ENCODE assay signal across 28 cellular contexts in genomic region chr11:12778506-12778905, GRCh38.
DNase-seq lines count a peak whose midpoint lies in the region; TF ChIP-seq lines count a peak whose summit lies in the region.
"Had no signal": no experiment of that assay in that cellular context is flagged by ENCODE, and none has a peak within 500 bp of the region (broad histone marks: within the 10 kb centered on the region; RNA-seq: fewer than 3 reads in every experiment).

No MANE protein-coding gene starts in this region.

- no peaks in the 10 kb centered on the region for H3K9me3 ChIP-seq in breast epithelium
- no peaks in the 10 kb centered on the region for H3K9me3 ChIP-seq in hepatocyte (ENCODE audit: low read depth)
- no peaks in the 10 kb centered on the region for H3K9me3 ChIP-seq in sigmoid colon
- no peaks in the 10 kb centered on the region for H3K9me3 ChIP-seq in left ventricle myocardium inferior (replicated peaks)
- H3K9me3 ChIP-seq: pancreas, right lobe of liver, thoracic aorta had no signal

- H3K79me2 ChIP-seq in hepatocyte, result peaks cover 94% of the 10 kb centered on the region

- H2AFZ ChIP-seq in hepatocyte, result no peak overlapping the region

- H4K20me1 ChIP-seq in hepatocyte (ENCODE audit: insufficient read depth, poor library complexity, severe bottlenecking), result no peaks in the 10 kb centered on the region

- intact Hi-C loops in MCF 10A (cut with micrococcal nuclease) (no loop called here), breast epithelium (cut with DNase I; ENCODE audit: low total_unique reads) (no loop called here), sigmoid colon (cut with DNase I) (no loop called here), left ventricle myocardium inferior (cut with micrococcal nuclease) (no loop called here)

- peak overlapping the region; percentile 90 for H3K27ac Mint-ChIP-seq in MCF 10A (ENCODE audit: low read depth, unreplicated experiment)
- H3K27ac Mint-ChIP-seq: activated B cell treated with CpG ODN at 0.5 μM for 24 hours; activated naive CD8-positive, alpha-beta T cell; activated T-helper 2 cell treated with anti-CD3 and anti-CD28 coated beads, Interferon-gamma antibody, Interleukin-2, Interleukin-4, amounts not matched to agents 10 μg/mL and 5 μg/mL and 100 μg/mL, durations not matched to agents 14 hours and 24 hours and 36 hours; naive thymus-derived CD8-positive, alpha-beta T cell; stimulated activated effector memory CD8-positive, alpha-beta T cell treated with anti-CD3 and anti-CD28 coated beads, Interleukin-12 subunit alpha, Interleukin-12 subunit beta, amount 100 ng/mL, for 72 hours had no signal

- POLR2A ChIA-PET in MCF 10A (lab: Yijun Ruan, JAX), result interaction anchor here (2.1 to 3.9 kb wide), 2 partner anchors 10 to 101 kb away, joined by 13 to 15 read pairs; no protein-coding TSS in a partner anchor

- H3K4me3 ChIP-seq in breast epithelium, result no peak overlapping the region
- no peak overlapping the region for H3K4me3 ChIP-seq in hepatocyte
- H3K4me3 ChIP-seq in sigmoid colon, result no peak overlapping the region
- H3K4me3 ChIP-seq in left ventricle myocardium inferior, result no peak overlapping the region
- H3K4me3 ChIP-seq: pancreas, right lobe of liver, SK-N-MC, thoracic aorta had no signal

- TF ChIP-seq CTCF in MCF 10A (IDR thresholded peaks at IDR 0.05; ENCODE audit: unreplicated experiment) (no peak), breast epithelium (IDR thresholded peaks at IDR 0.05) (no peak), hepatocyte (IDR thresholded peaks at IDR 0.05; ENCODE audit: poor library complexity) (no peak), sigmoid colon (IDR thresholded peaks at IDR 0.05) (no peak), left ventricle myocardium inferior (IDR thresholded peaks at IDR 0.05; ENCODE audit: borderline replicate concordance) (no peak)

- peaks cover 39% of the 10 kb centered on the region for H3K4me1 Mint-ChIP-seq in MCF 10A (ENCODE audit: insufficient read depth, unreplicated experiment)
- H3K4me1 Mint-ChIP-seq: activated B cell treated with CpG ODN at 0.5 μM for 24 hours; naive thymus-derived CD8-positive, alpha-beta T cell; stimulated activated effector memory CD8-positive, alpha-beta T cell treated with anti-CD3 and anti-CD28 coated beads, Interleukin-12 subunit alpha, Interleukin-12 subunit beta, amount 100 ng/mL, for 72 hours had no signal

- H3K4me2 ChIP-seq in hepatocyte, result no peak overlapping the region

- no peaks in the 10 kb centered on the region for H3K4me1 ChIP-seq in breast epithelium
- H3K4me1 ChIP-seq in hepatocyte (ENCODE audit: insufficient read depth), result peaks cover 15% of the 10 kb centered on the region
- peaks cover 0 to 47% (median 33%) of the 10 kb centered on the region in 4 donors for H3K4me1 ChIP-seq in sigmoid colon
- H3K4me1 ChIP-seq in left ventricle myocardium inferior, result peaks cover 35% of the 10 kb centered on the region

- H3K9me3 Mint-ChIP-seq in MCF 10A (ENCODE audit: unreplicated experiment), result no peaks in the 10 kb centered on the region
- H3K9me3 Mint-ChIP-seq: activated B cell treated with CpG ODN at 0.5 μM for 24 hours; activated T-helper 2 cell treated with anti-CD3 and anti-CD28 coated beads, Interferon-gamma antibody, Interleukin-2, Interleukin-4, amounts not matched to agents 10 μg/mL and 5 μg/mL and 100 μg/mL, durations not matched to agents 14 hours and 24 hours and 36 hours; naive thymus-derived CD8-positive, alpha-beta T cell; stimulated activated effector memory CD8-positive, alpha-beta T cell treated with anti-CD3 and anti-CD28 coated beads, Interleukin-12 subunit alpha, Interleukin-12 subunit beta, amount 100 ng/mL, for 72 hours had no signal

- no peaks in the 10 kb centered on the region for H3K9me2 ChIP-seq in hepatocyte (replicated peaks; ENCODE audit: insufficient read depth)

- H3K36me3 ChIP-seq in breast epithelium (no peaks in the 10 kb centered on the region), hepatocyte (replicated peaks; ENCODE audit: insufficient read depth, low read depth) (no peaks in the 10 kb centered on the region), sigmoid colon (no peaks in the 10 kb centered on the region), left ventricle myocardium inferior (no peaks in the 10 kb centered on the region)
- H3K36me3 ChIP-seq: pancreas, right lobe of liver, thoracic aorta had no signal

- CTCF ChIA-PET in MCF 10A (lab: Yijun Ruan, JAX), result interaction anchor here (0.6 to 1.7 kb wide), 4 partner anchors 8 to 374 kb away, joined by 3 to 4 read pairs (median 4); no protein-coding TSS in a partner anchor

- TF ChIP-seq POLR2A in breast epithelium (IDR thresholded peaks at IDR 0.05), result no peak
- TF ChIP-seq POLR2A in sigmoid colon (IDR thresholded peaks at IDR 0.05), result no peak

- no peaks in the 10 kb centered on the region for H3K27me3 ChIP-seq in breast epithelium
- no peaks in the 10 kb centered on the region for H3K27me3 ChIP-seq in hepatocyte
- no peaks in the 10 kb centered on the region for H3K27me3 ChIP-seq in sigmoid colon
- H3K27me3 ChIP-seq in left ventricle myocardium inferior (ENCODE audit: low read depth), result no peaks in the 10 kb centered on the region
- H3K27me3 ChIP-seq: pancreas, right lobe of liver had no signal

- no peak overlapping the region for H3K4me3 Mint-ChIP-seq in MCF 10A (ENCODE audit: unreplicated experiment)
- H3K4me3 Mint-ChIP-seq: activated B cell treated with CpG ODN at 0.5 μM for 24 hours; activated naive CD8-positive, alpha-beta T cell; naive thymus-derived CD8-positive, alpha-beta T cell; stimulated activated effector memory CD8-positive, alpha-beta T cell treated with anti-CD3 and anti-CD28 coated beads, Interleukin-12 subunit alpha, Interleukin-12 subunit beta, amount 100 ng/mL, for 72 hours had no signal

- no peaks in the 10 kb centered on the region for H3K27me3 Mint-ChIP-seq in MCF 10A (ENCODE audit: insufficient read depth, unreplicated experiment)

- DNase-seq in MCF 10A (ENCODE audit: unreplicated experiment) (no peak), breast epithelium (ENCODE audit: low spot score in 2 of 2) (no peak), hepatocyte (ENCODE audit: low spot score) (no peak), sigmoid colon (no peak), left ventricle myocardium inferior (no peak), NK-92 (lab: John Stamatoyannopoulos, UW; ENCODE audit: unreplicated experiment) (no peak), GM19238 (ENCODE audit: insufficient read length, low spot score) (no peak), NCI-H1694 (lab: John Stamatoyannopoulos, UW) (no peak)
- DNase-seq: 8988T; activated B cell treated with CpG ODN at 0.5 μM for 24 hours; activated CD4-positive, alpha-beta T cell treated with anti-CD3 and anti-CD28 coated beads, Interleukin-2, amount 50 U/mL, for 4 hours; activated CD8-positive, alpha-beta memory T cell treated with anti-CD3 and anti-CD28 coated beads, Interleukin-2, amount 50 U/mL, for 48 hours; Calu3; H7; KBM-7; kidney; naive thymus-derived CD8-positive, alpha-beta T cell; NCI-H1436 treated with DMSO at 0.1 percent for 48 hours; NCI-H2171; NCI-H524 treated with DMSO at 0.1 percent for 48 hours; pancreas; right lobe of liver had no signal

- H3K36me3 Mint-ChIP-seq in MCF 10A (ENCODE audit: insufficient read depth, unreplicated experiment), result peaks cover 30% of the 10 kb centered on the region
- H3K36me3 Mint-ChIP-seq: activated naive CD8-positive, alpha-beta T cell; naive thymus-derived CD8-positive, alpha-beta T cell; stimulated activated effector memory CD8-positive, alpha-beta T cell treated with anti-CD3 and anti-CD28 coated beads, Interleukin-12 subunit alpha, Interleukin-12 subunit beta, amount 100 ng/mL, for 72 hours had no signal

- no peak overlapping the region for H3K27ac ChIP-seq in breast epithelium
- peak overlapping the region; percentile 28 for H3K27ac ChIP-seq in hepatocyte
- H3K27ac ChIP-seq in sigmoid colon, result peak overlapping the region; percentile 39 to 71 (median 55)
- H3K27ac ChIP-seq in left ventricle myocardium inferior (replicated peaks), result no peak overlapping the region
- H3K27ac ChIP-seq: epithelial cell of prostate, pancreas, right lobe of liver, SK-N-MC, thoracic aorta had no signal

- BruUV-seq in MCF 10A (replicated peaks; lab: Mats Ljungman, UMichigan), result no TSS peak

- no peak for TF ChIP-seq EP300 in sigmoid colon (IDR thresholded peaks at IDR 0.05)

Comparison
In these comparisons a context has a peak if more than half of its experiments do, and no peak if none do; other contexts are left out.
1. H3K27ac ChIP-seq: peak in hepatocyte (single experiment) and sigmoid colon (4 of 4); none in breast epithelium (0 of 2) and left ventricle myocardium inferior (single experiment).